In the genomic region with DNA sequence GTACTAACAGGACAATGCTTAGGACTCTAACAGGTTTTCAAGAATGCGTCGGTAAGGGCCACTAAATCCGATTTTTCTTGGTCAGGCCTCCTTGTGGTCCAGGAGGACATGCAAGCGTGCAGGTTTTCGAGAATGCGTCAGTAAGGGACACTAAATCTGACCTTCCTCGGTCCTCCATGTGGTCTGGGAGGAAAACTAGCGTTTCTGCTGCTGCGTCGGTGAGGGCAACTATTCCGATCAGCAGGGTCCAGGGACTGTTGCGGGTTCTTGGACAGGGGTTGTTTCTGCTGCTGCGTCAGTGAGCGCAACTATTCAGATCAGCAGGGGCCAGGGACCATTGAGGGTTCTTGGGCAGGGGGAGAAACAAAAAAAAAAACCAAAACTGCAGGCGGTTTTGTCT, we compare ENCODE assay signal across 24 cellular contexts. TPM values are rescaled to one million over a fixed set of nuclear protein-coding genes. Genes with fewer than 3 reads are reported as not detected.
DNase-seq lines count a peak whose midpoint lies in the region; ATAC-seq and TF ChIP-seq lines count a peak whose summit lies in the region.
"Had no signal": no experiment of that assay in that cellular context is flagged by ENCODE, and none has a peak within 500 bp of the region (broad histone marks: within the 10 kb centered on the region; RNA-seq: fewer than 3 reads in every experiment).

No MANE protein-coding gene starts in this region.

- H3K27ac ChIP-seq in ectodermal cell (ENCODE audit: insufficient read depth, low read depth, low read length, poor library complexity, severe bottlenecking), result no peak overlapping the region
- no peak overlapping the region for H3K27ac ChIP-seq in mesenchymal stem cell (ENCODE audit: low read length, poor library complexity, severe bottlenecking)
- H3K27ac ChIP-seq in smooth muscle cell (ENCODE audit: low read depth), result no peak overlapping the region
- no peak overlapping the region for H3K27ac ChIP-seq in MM.1S (ENCODE audit: low read length)
- H3K27ac ChIP-seq: 22Rv1, Peyer's patch, spleen, thyroid gland had no signal

- H3K9ac ChIP-seq in mesenchymal stem cell (ENCODE audit: low read length) (no peak overlapping the region), smooth muscle cell (ENCODE audit: low read depth) (peak overlapping the region; percentile 43), MM.1S (ENCODE audit: low read length) (no peak overlapping the region)

- peak overlapping the region; percentile 46 for H3K4me3 ChIP-seq in ectodermal cell (ENCODE audit: insufficient read depth, low read depth, low read length)
- no peak overlapping the region for H3K4me3 ChIP-seq in mesenchymal stem cell (ENCODE audit: insufficient read depth in 1 of 2, low read depth in 1 of 2, low read length in 2 of 2)
- peak overlapping the region; percentile 85 for H3K4me3 ChIP-seq in smooth muscle cell
- H3K4me3 ChIP-seq in MM.1S (ENCODE audit: low read length), result no peak overlapping the region
- H3K4me3 ChIP-seq: Peyer's patch, thyroid gland had no signal

- H4K20me1 ChIP-seq in smooth muscle cell (ENCODE audit: low read depth), result no peaks in the 10 kb centered on the region
- H4K20me1 ChIP-seq in MM.1S (ENCODE audit: insufficient read depth, low read length), result no peaks in the 10 kb centered on the region

- H3K4me3 Mint-ChIP-seq in T-helper 2 cell treated with Interferon-gamma antibody and Interleukin-4, amounts not matched to agents 5 μg/mL and 100 μg/mL, for 36 hours, result peak overlapping the region; percentile 81

- no peak for TF ChIP-seq CTCF in smooth muscle cell (IDR thresholded peaks at IDR 0.05; ENCODE audit: borderline replicate concordance, insufficient read depth, poor library complexity, severe bottlenecking)
- TF ChIP-seq CTCF in MM.1S (IDR thresholded peaks at IDR 0.05; ENCODE audit: low read length), result no peak

- peaks cover 15% of the 10 kb centered on the region for H3K4me1 Mint-ChIP-seq in T-helper 2 cell treated with Interferon-gamma antibody and Interleukin-4, amounts not matched to agents 5 μg/mL and 100 μg/mL, for 36 hours (ENCODE audit: low read depth)

- no peak overlapping the region for H2BK15ac ChIP-seq in mesenchymal stem cell (ENCODE audit: low read depth, poor library complexity, severe bottlenecking)

- H4K91ac ChIP-seq in mesenchymal stem cell (ENCODE audit: low read length), result no peak overlapping the region

- no peaks in the 10 kb centered on the region for H3K9me2 ChIP-seq in MM.1S (replicated peaks; ENCODE audit: insufficient read depth, low read length)

- no peak overlapping the region for H3K4ac ChIP-seq in mesenchymal stem cell (ENCODE audit: low read depth in 1 of 2, low read length in 2 of 2)

- no peak overlapping the region for H2BK120ac ChIP-seq in mesenchymal stem cell (ENCODE audit: low read depth, low read length)

- no peaks in the 10 kb centered on the region for H3K27me3 ChIP-seq in ectodermal cell (ENCODE audit: control insufficient read depth, insufficient read depth, low read length, poor library complexity, severe bottlenecking)
- H3K27me3 ChIP-seq in mesenchymal stem cell (ENCODE audit: control insufficient read depth in 1 of 2, insufficient read depth in 1 of 2, low read length in 2 of 2), result no peaks in the 10 kb centered on the region
- H3K27me3 ChIP-seq in smooth muscle cell (ENCODE audit: low read depth), result no peaks in the 10 kb centered on the region
- no peaks in the 10 kb centered on the region for H3K27me3 ChIP-seq in MM.1S (replicated peaks; ENCODE audit: insufficient read depth, low read length)
- H3K27me3 ChIP-seq: Peyer's patch, spleen, thyroid gland had no signal

- no peaks in the 10 kb centered on the region for H3K4me1 ChIP-seq in ectodermal cell (ENCODE audit: control insufficient read depth, insufficient read depth, low read length)
- H3K4me1 ChIP-seq in mesenchymal stem cell (ENCODE audit: control insufficient read depth, insufficient read depth, low read depth, low read length), result peaks cover 3% of the 10 kb centered on the region
- no peaks in the 10 kb centered on the region for H3K4me1 ChIP-seq in smooth muscle cell (ENCODE audit: low read depth)
- no peaks in the 10 kb centered on the region for H3K4me1 ChIP-seq in MM.1S (ENCODE audit: low read length)
- H3K4me1 ChIP-seq: Peyer's patch, thyroid gland had no signal

- H3K23ac ChIP-seq in mesenchymal stem cell (ENCODE audit: low read length in 2 of 2), result no peak overlapping the region

- H3K79me1 ChIP-seq in mesenchymal stem cell (replicated peaks; ENCODE audit: low read length, poor library complexity, severe bottlenecking), result peaks cover 1% of the 10 kb centered on the region

- H3K14ac ChIP-seq in mesenchymal stem cell (ENCODE audit: low read length in 2 of 2), result no peak overlapping the region

- H3K4me2 ChIP-seq in mesenchymal stem cell (ENCODE audit: low read length, poor library complexity, severe bottlenecking), result no peak overlapping the region
- H3K4me2 ChIP-seq in smooth muscle cell, result peak overlapping the region; percentile 86
- no peak overlapping the region for H3K4me2 ChIP-seq in MM.1S (ENCODE audit: low read depth, low read length)

- H2AFZ ChIP-seq in mesenchymal stem cell (ENCODE audit: low read depth, low read length) (peak overlapping the region; percentile 61), smooth muscle cell (ENCODE audit: low read depth) (peak overlapping the region; percentile 66), MM.1S (ENCODE audit: low read length) (no peak overlapping the region)

- no peaks in the 10 kb centered on the region for H3F3A ChIP-seq in smooth muscle cell (ENCODE audit: low read depth)
- no peaks in the 10 kb centered on the region for H3F3A ChIP-seq in MM.1S (ENCODE audit: insufficient read depth, low read length)

- 33 to 34% methylated on average over 15 of the region's 15 CpGs for WGBS in ectodermal cell, 2 experiments
- 46% methylated on average over 15 of the region's 15 CpGs for WGBS in mesenchymal stem cell
- 24% methylated on average over 15 of the region's 15 CpGs for WGBS in smooth muscle cell (ENCODE audit: low lambda C conversion rate)

- no peaks in the 10 kb centered on the region for H3K36me3 Mint-ChIP-seq in T-helper 2 cell treated with Interferon-gamma antibody and Interleukin-4, amounts not matched to agents 5 μg/mL and 100 μg/mL, for 36 hours (ENCODE audit: low read depth)
- H3K36me3 Mint-ChIP-seq: CD8-positive, alpha-beta memory T cell; T-cell had no signal

- no peak overlapping the region for H2AK5ac ChIP-seq in mesenchymal stem cell (ENCODE audit: low read length, severe bottlenecking)

- H3K9me3 Mint-ChIP-seq in T-helper 2 cell treated with Interferon-gamma antibody and Interleukin-4, amounts not matched to agents 5 μg/mL and 100 μg/mL, for 36 hours, result no peaks in the 10 kb centered on the region
- H3K9me3 Mint-ChIP-seq: T-cell had no signal

- no peak overlapping the region for H2BK5ac ChIP-seq in mesenchymal stem cell (ENCODE audit: low read depth, low read length, poor library complexity, severe bottlenecking)

- no peak overlapping the region for H3K27ac Mint-ChIP-seq in T-helper 2 cell treated with Interferon-gamma antibody and Interleukin-4, amounts not matched to agents 5 μg/mL and 100 μg/mL, for 36 hours
- H3K27ac Mint-ChIP-seq: T-cell had no signal

- no peak overlapping the region for H2BK12ac ChIP-seq in mesenchymal stem cell (ENCODE audit: low read length in 2 of 2)

- H3K9me3 ChIP-seq in ectodermal cell (ENCODE audit: control insufficient read depth, low read length), result no peaks in the 10 kb centered on the region
- H3K9me3 ChIP-seq in mesenchymal stem cell (ENCODE audit: control insufficient read depth, low read length), result no peaks in the 10 kb centered on the region
- H3K9me3 ChIP-seq in smooth muscle cell (replicated peaks; ENCODE audit: low read depth), result no peaks in the 10 kb centered on the region
- no peaks in the 10 kb centered on the region for H3K9me3 ChIP-seq in MM.1S (replicated peaks; ENCODE audit: insufficient read depth, low read length)
- H3K9me3 ChIP-seq: Peyer's patch, thyroid gland had no signal

- H3K18ac ChIP-seq in mesenchymal stem cell (ENCODE audit: low read depth in 1 of 2, low read length in 2 of 2), result no peak overlapping the region

- ATAC-seq in HG02623 (IDR thresholded peaks at IDR 0.05; ENCODE audit: unreplicated experiment) (no peak), SK-N-SH treated with all-trans-retinoic acid at 6 μM for 48 hours (no peak)
- ATAC-seq: left ventricle myocardium superior; stimulated activated naive CD8-positive, alpha-beta T cell treated with anti-CD3 and anti-CD28 coated beads, Interleukin-15, Interleukin-2, amounts not matched to agents 100 U/mL and 50 U/mL, for 24 hours; T-cell had no signal

- no peak overlapping the region for H4K8ac ChIP-seq in mesenchymal stem cell (ENCODE audit: low read length)

- no peaks in the 10 kb centered on the region for H3K27me3 Mint-ChIP-seq in T-helper 2 cell treated with Interferon-gamma antibody and Interleukin-4, amounts not matched to agents 5 μg/mL and 100 μg/mL, for 36 hours (ENCODE audit: low read depth)
- H3K27me3 Mint-ChIP-seq: T-cell had no signal

- H3K36me3 ChIP-seq in ectodermal cell (ENCODE audit: control insufficient read depth, insufficient read depth, low read length) (no peaks in the 10 kb centered on the region), mesenchymal stem cell (ENCODE audit: control insufficient read depth in 1 of 2, insufficient read depth in 2 of 2, low read depth in 1 of 2, low read length in 2 of 2) (peaks cover 0 to 1% of the 10 kb centered on the region in 2 experiments), smooth muscle cell (ENCODE audit: low read depth) (no peaks in the 10 kb centered on the region), MM.1S (replicated peaks; ENCODE audit: insufficient read depth, low read length) (no peaks in the 10 kb centered on the region)
- H3K36me3 ChIP-seq: Peyer's patch, spleen, thyroid gland had no signal

- DNase-seq in T-helper 2 cell treated with Interferon-gamma antibody and Interleukin-4, amounts not matched to agents 5 μg/mL and 100 μg/mL, for 36 hours (ENCODE audit: low spot score), result no peak
- DNase-seq in T-helper 2 cell (no peak), mesenchymal stem cell (no peak), smooth muscle cell (lab: John Stamatoyannopoulos, UW; ENCODE audit: unreplicated experiment) (no peak), MM.1S (no peak)
- DNase-seq: activated CD4-positive, alpha-beta T cell treated with anti-CD3 and anti-CD28 coated beads for 48 hours; CD8-positive, alpha-beta memory T cell; head of caudate nucleus; IMR-90; left ventricle myocardium superior; NCI-H1417 treated with DMSO at 0.1 percent for 48 hours; NCI-H524 treated with DMSO at 0.1 percent for 48 hours; nucleus accumbens; Peyer's patch; retina; spleen; stimulated activated CD4-positive, alpha-beta T cell treated with anti-CD3 and anti-CD28 coated beads, Interleukin-4, amount 100 ng/mL, for 1 hour; stimulated activated naive CD8-positive, alpha-beta T cell treated with anti-CD3 and anti-CD28 coated beads, Interleukin-15, Interleukin-2, amounts not matched to agents 100 U/mL and 50 U/mL, for 24 hours; thyroid gland had no signal

- H3K79me2 ChIP-seq in smooth muscle cell (ENCODE audit: low read depth), result peaks cover 7% of the 10 kb centered on the region
- H3K79me2 ChIP-seq in MM.1S (ENCODE audit: low read length), result no peaks in the 10 kb centered on the region

RNA-seq across cellular contexts. Expression of gene UBP1, which starts 7.8 kb away (rescaled TPM):
- polyA plus RNA-seq in ectodermal cell (2013, experiment 1 of 4), result 81.1 TPM
- polyA plus RNA-seq in ectodermal cell (2013, experiment 2 of 4), result 77.1 TPM
- 53.8 TPM for polyA plus RNA-seq in ectodermal cell (2013, experiment 3 of 4)
- 65.8 TPM for polyA plus RNA-seq in ectodermal cell (2013, experiment 4 of 4)
- polyA plus RNA-seq in mesenchymal stem cell (2013, experiment 1 of 2), result 82.8 TPM
- polyA plus RNA-seq in mesenchymal stem cell (2013, experiment 2 of 2), result 76.9 TPM
- total RNA-seq in smooth muscle cell, result 50.9 and 69.6 TPM in 2 replicates
- 18.4 and 22.1 TPM in 2 replicates for polyA plus RNA-seq in smooth muscle cell

Comparison
In these comparisons a context has a peak if more than half of its experiments do, and no peak if none do; other contexts are left out.
1. H3K4me3 ChIP-seq: peak in ectodermal cell (single experiment) and smooth muscle cell (single experiment); none in mesenchymal stem cell (0 of 2) and MM.1S (single experiment).